In the genomic region with DNA sequence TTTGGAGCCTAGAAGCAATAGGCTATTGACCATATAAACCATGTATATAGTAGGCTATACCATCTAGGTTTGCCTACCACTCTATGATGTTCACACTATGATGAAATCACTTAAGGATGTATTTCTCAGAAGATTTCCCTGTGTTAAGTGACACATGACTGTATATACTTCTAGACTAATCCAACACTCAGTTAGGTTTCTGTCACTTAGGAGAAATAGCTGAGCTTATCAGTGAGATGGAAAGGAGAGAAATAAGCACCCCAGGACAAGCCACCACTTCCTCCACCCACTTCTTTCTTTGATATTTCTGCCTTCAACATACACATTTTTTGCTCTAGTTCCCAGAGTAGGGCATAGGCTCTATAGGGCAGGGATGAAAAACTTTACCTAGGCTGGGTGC, we compare ENCODE assay signal across 13 cellular contexts. TPM values are rescaled to one million over a fixed set of nuclear protein-coding genes. Genes with fewer than 3 reads are reported as not detected.
DNase-seq lines count a peak whose midpoint lies in the region; ATAC-seq and TF ChIP-seq lines count a peak whose summit lies in the region.
"Had no signal": no experiment of that assay in that cellular context is flagged by ENCODE, and none has a peak within 500 bp of the region (broad histone marks: within the 10 kb centered on the region; RNA-seq: fewer than 3 reads in every experiment).

No MANE protein-coding gene starts in this region.

- H3K4me3 Mint-ChIP-seq in activated naive CD4-positive, alpha-beta T cell treated with anti-CD3 and anti-CD28 coated beads, Interleukin-2, amount 10 ng/mL, durations not matched to agents 7 days and 5 days = no peak overlapping the region
- no peak overlapping the region for H3K4me3 Mint-ChIP-seq in central memory CD8-positive, alpha-beta T cell
- H3K4me3 Mint-ChIP-seq: H9 had no signal

- H3K4me1 ChIP-seq in testis = no peaks in the 10 kb centered on the region

- ATAC-seq in activated naive CD4-positive, alpha-beta T cell treated with anti-CD3 and anti-CD28 coated beads, Interleukin-2, amount 50 U/mL, for 72 hours = peak; percentile 36 to 63
- no peak for ATAC-seq in central memory CD8-positive, alpha-beta T cell (replicated peaks; ENCODE audit: extremely low read depth, poor library complexity, severe bottlenecking)
- ATAC-seq in HG02870 (IDR thresholded peaks at IDR 0.05; ENCODE audit: unreplicated experiment) = no peak

- DNase-seq in activated naive CD4-positive, alpha-beta T cell treated with anti-CD3 and anti-CD28 coated beads, Interleukin-2, amount 50 U/mL, for 72 hours (ENCODE audit: low spot score in 2 of 2) = no peak
- DNase-seq in activated naive CD4-positive, alpha-beta T cell treated with anti-CD3 and anti-CD28 coated beads, Interleukin-2, amount 10 ng/mL, durations not matched to agents 7 days and 5 days = no peak
- DNase-seq in OCI-M1 (lab: John Stamatoyannopoulos, UW) (peak; percentile 41), NCI-H2227 treated with DMSO at 0.1 percent for 48 hours (lab: John Stamatoyannopoulos, UW) (no peak), testis (no peak)
- no peak for DNase-seq in central memory CD8-positive, alpha-beta T cell (ENCODE audit: low spot score in 2 of 2)
- DNase-seq: H9, NCI-H1417, NCI-H2029 treated with DMSO at 0.1 percent for 48 hours, NCI-H524, SHP77 treated with DMSO at 0.1 percent for 48 hours had no signal

- no peaks in the 10 kb centered on the region for H3K36me3 ChIP-seq in testis (ENCODE audit: low read depth, missing control alignments)
- H3K36me3 ChIP-seq: BLaER1 had no signal

- intact Hi-C loops in testis (cut with DNase I; ENCODE audit: low total_unique reads) = no loop called here

- H3K4me1 Mint-ChIP-seq in activated naive CD4-positive, alpha-beta T cell treated with anti-CD3 and anti-CD28 coated beads, Interleukin-2, amount 10 ng/mL, durations not matched to agents 7 days and 5 days = peaks cover 35% of the 10 kb centered on the region
- H3K4me1 Mint-ChIP-seq in central memory CD8-positive, alpha-beta T cell = peaks cover 22% of the 10 kb centered on the region
- H3K4me1 Mint-ChIP-seq: H9 had no signal

- peaks cover 0 to 8% of the 10 kb centered on the region in 2 donors for H3K36me3 Mint-ChIP-seq in activated naive CD4-positive, alpha-beta T cell treated with anti-CD3 and anti-CD28 coated beads, Interleukin-2, amount 50 U/mL, for 72 hours
- peaks cover 41% of the 10 kb centered on the region for H3K36me3 Mint-ChIP-seq in activated naive CD4-positive, alpha-beta T cell treated with anti-CD3 and anti-CD28 coated beads, Interleukin-2, amount 10 ng/mL, durations not matched to agents 7 days and 5 days
- H3K36me3 Mint-ChIP-seq in central memory CD8-positive, alpha-beta T cell (ENCODE audit: insufficient read depth) = peaks cover 16% of the 10 kb centered on the region

- TF ChIP-seq POLR2A in testis (IDR thresholded peaks at IDR 0.05) = no peak

- H3K9me3 ChIP-seq in testis = no peaks in the 10 kb centered on the region
- H3K9me3 ChIP-seq: BLaER1 had no signal

- H3K9me3 Mint-ChIP-seq in activated naive CD4-positive, alpha-beta T cell treated with anti-CD3 and anti-CD28 coated beads, Interleukin-2, amount 50 U/mL, for 72 hours = no peaks in the 10 kb centered on the region
- no peaks in the 10 kb centered on the region for H3K9me3 Mint-ChIP-seq in activated naive CD4-positive, alpha-beta T cell treated with anti-CD3 and anti-CD28 coated beads, Interleukin-2, amount 10 ng/mL, durations not matched to agents 7 days and 5 days
- H3K9me3 Mint-ChIP-seq in central memory CD8-positive, alpha-beta T cell = no peaks in the 10 kb centered on the region
- H3K9me3 Mint-ChIP-seq: H9 had no signal

- H3K27ac ChIP-seq in testis = no peak overlapping the region
- H3K27ac ChIP-seq: BLaER1 had no signal

- H3K27me3 Mint-ChIP-seq in activated naive CD4-positive, alpha-beta T cell treated with anti-CD3 and anti-CD28 coated beads, Interleukin-2, amount 10 ng/mL, durations not matched to agents 7 days and 5 days = no peaks in the 10 kb centered on the region
- no peaks in the 10 kb centered on the region for H3K27me3 Mint-ChIP-seq in central memory CD8-positive, alpha-beta T cell

- H3K27ac Mint-ChIP-seq in activated naive CD4-positive, alpha-beta T cell treated with anti-CD3 and anti-CD28 coated beads, Interleukin-2, amount 50 U/mL, for 72 hours = peak overlapping the region in 1 of 2 donors; percentile 50
- H3K27ac Mint-ChIP-seq in activated naive CD4-positive, alpha-beta T cell treated with anti-CD3 and anti-CD28 coated beads, Interleukin-2, amount 10 ng/mL, durations not matched to agents 7 days and 5 days = no peak overlapping the region
- peak overlapping the region; percentile 75 for H3K27ac Mint-ChIP-seq in central memory CD8-positive, alpha-beta T cell (ENCODE audit: low read depth)
- H3K27ac Mint-ChIP-seq: H9 had no signal

- H3K4me3 ChIP-seq in testis = no peak overlapping the region
- H3K4me3 ChIP-seq: BLaER1 had no signal

- CTCF ChIA-PET in activated naive CD4-positive, alpha-beta T cell treated with anti-CD3 and anti-CD28 coated beads, Interleukin-2, amount 10 ng/mL, durations not matched to agents 7 days and 5 days (lab: Charles Lee) = no interaction called here

- TF ChIP-seq CTCF in testis (IDR thresholded peaks at IDR 0.05) = no peak

- H3K27me3 ChIP-seq in testis = no peaks in the 10 kb centered on the region
- H3K27me3 ChIP-seq: BLaER1 had no signal

RNA-seq across cellular contexts. Expression of gene PECR, which starts 7.8 kb away (rescaled TPM):
- 10 to 100 TPM; 25.4 to 34.0 TPM for total RNA-seq in activated naive CD4-positive, alpha-beta T cell treated with anti-CD3 and anti-CD28 coated beads, Interleukin-2, amount 50 U/mL, for 72 hours
- 1 to 10 TPM; 3.0 to 4.0 TPM for total RNA-seq in testis
- 3.0 TPM for polyA plus RNA-seq in testis (ENCODE audit: insufficient read depth, low read depth, low replicate concordance)

RNA-seq across cellular contexts. Expression of gene TMEM169, which starts 7.9 kb away (rescaled TPM):
- total RNA-seq in activated naive CD4-positive, alpha-beta T cell treated with anti-CD3 and anti-CD28 coated beads, Interleukin-2, amount 50 U/mL, for 72 hours = 1 to 10 TPM; 1.7 to 1.8 TPM
- total RNA-seq in testis = under 1 TPM; 0.31 to 0.37 TPM
- 1.0 TPM for polyA plus RNA-seq in testis (ENCODE audit: insufficient read depth, low read depth, low replicate concordance)

RNA-seq across cellular contexts. Expression of gene XRCC5, which starts 35.4 kb away (rescaled TPM):
- 100 to 1,000 TPM; 487 to 501 TPM for total RNA-seq in activated naive CD4-positive, alpha-beta T cell treated with anti-CD3 and anti-CD28 coated beads, Interleukin-2, amount 50 U/mL, for 72 hours
- 100 to 1,000 TPM; 132 to 133 TPM for total RNA-seq in testis
- polyA plus RNA-seq in testis (ENCODE audit: insufficient read depth, low read depth, low replicate concordance) = 145 TPM

Comparison
In these comparisons a context has a peak if more than half of its experiments do, and no peak if none do; other contexts are left out.
1. ATAC-seq: peak in activated naive CD4-positive, alpha-beta T cell treated with anti-CD3 and anti-CD28 coated beads, Interleukin-2, amount 50 U/mL, for 72 hours (2 of 2); none in central memory CD8-positive, alpha-beta T cell (single experiment) and HG02870 (single experiment).
2. RNA of gene PECR, which starts 7.8 kb away (total RNA-seq): 25.4 to 34.0 TPM in activated naive CD4-positive, alpha-beta T cell treated with anti-CD3 and anti-CD28 coated beads, Interleukin-2, amount 50 U/mL, for 72 hours; 3.0 to 4.0 TPM in testis; every median in the first group is over 4 times any median in the second.